Comparison of ENCODE assay signal across 16 cellular contexts in the genomic region with DNA sequence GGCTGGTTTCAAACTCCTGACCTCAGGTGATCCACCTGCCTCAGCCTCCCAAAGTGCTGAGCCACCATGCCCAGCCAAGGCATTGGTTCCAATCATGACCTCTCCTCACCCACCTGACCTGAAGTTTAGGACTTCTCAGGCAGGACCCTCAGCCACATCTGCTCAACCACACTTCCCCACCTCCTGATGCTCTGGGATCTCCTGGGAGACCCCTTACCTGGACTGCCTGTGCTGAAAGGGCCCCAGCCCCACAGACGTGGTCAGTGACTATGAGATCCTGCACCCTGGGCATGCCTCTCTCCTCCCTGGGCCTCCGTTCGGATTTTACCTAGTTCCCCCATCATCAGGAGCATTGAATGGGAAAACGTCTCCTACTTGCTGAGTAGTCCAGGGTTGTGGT. TPM values are rescaled to one million over a fixed set of nuclear protein-coding genes. Genes with fewer than 3 reads are reported as not detected.
A peak's percentile ranks its signal among the peaks of the same experiment; 100 is the strongest.
DNase-seq lines count a peak whose midpoint lies in the region; ATAC-seq and TF ChIP-seq lines count a peak whose summit lies in the region.
"Had no signal": no experiment of that assay in that cellular context is flagged by ENCODE, and none has a peak within 500 bp of the region (broad histone marks: within the 10 kb centered on the region; RNA-seq: fewer than 3 reads in every experiment).

No MANE protein-coding gene starts in this region.

- H3K27me3 ChIP-seq in psoas muscle (ENCODE audit: insufficient read depth in 3 of 3, low read length in 2 of 3) (no peaks in the 10 kb centered on the region), spleen (replicated peaks in 1 of 7) (peaks cover 0 to 15% (median 0%) of the 10 kb centered on the region in 7 donors)
- H3K27me3 ChIP-seq: BE2C had no signal

- WGBS in psoas muscle, 3 donors, result 67 to 71% (median 71%) methylated on average over 4 of the region's 4 CpGs
- 60 to 84% (median 74%) methylated on average over 4 of the region's 4 CpGs for WGBS in spleen, 5 donors

- intact Hi-C loops in psoas muscle (cut with DNase I) (no loop called here), spleen (cut with DNase I; ENCODE audit: low total_unique reads) (no loop called here)

- H3K4me1 ChIP-seq in psoas muscle, result no peaks in the 10 kb centered on the region
- no peaks in the 10 kb centered on the region for H3K4me1 ChIP-seq in spleen
- H3K4me1 ChIP-seq: BE2C, HAP-1 had no signal

- CTCF ChIA-PET in activated naive CD4-positive, alpha-beta T cell treated with anti-CD3 and anti-CD28 coated beads, Interleukin-2, amount 10 ng/mL, durations not matched to agents 7 days and 5 days (lab: Charles Lee), result no interaction called here

- H3K4me1 Mint-ChIP-seq in nephron, result peaks cover 20% of the 10 kb centered on the region
- no peaks in the 10 kb centered on the region for H3K4me1 Mint-ChIP-seq in activated naive CD4-positive, alpha-beta T cell treated with anti-CD3 and anti-CD28 coated beads, Interleukin-2, amount 10 ng/mL, durations not matched to agents 7 days and 5 days
- H3K4me1 Mint-ChIP-seq: CD8-positive, alpha-beta memory T cell had no signal

- H3K36me3 ChIP-seq in psoas muscle (ENCODE audit: insufficient read depth in 1 of 2, low read depth in 1 of 2) (no peaks in the 10 kb centered on the region), spleen (no peaks in the 10 kb centered on the region)
- H3K36me3 ChIP-seq: BE2C, HAP-1 had no signal

- peak overlapping the region in 2 of 3 experiments; percentile 40 to 47 for H3K27ac Mint-ChIP-seq in nephron
- no peak overlapping the region for H3K27ac Mint-ChIP-seq in activated naive CD4-positive, alpha-beta T cell treated with anti-CD3 and anti-CD28 coated beads, Interleukin-2, amount 10 ng/mL, durations not matched to agents 7 days and 5 days
- H3K27ac Mint-ChIP-seq: CD8-positive, alpha-beta memory T cell had no signal

- no peak for TF ChIP-seq CTCF in coronary artery (IDR thresholded peaks at IDR 0.05)
- TF ChIP-seq CTCF in nephron (IDR thresholded peaks at IDR 0.05; ENCODE audit: unreplicated experiment in 3 of 3), result no peak
- no peak for TF ChIP-seq CTCF in psoas muscle (IDR thresholded peaks at IDR 0.05)
- no peak for TF ChIP-seq CTCF in spleen (IDR thresholded peaks at IDR 0.05 in 8 of 11, conservative IDR thresholded peaks at IDR 0.05 in 3 of 11)

- H3K27ac ChIP-seq in coronary artery (no peak overlapping the region), psoas muscle (peak overlapping the region; percentile 50), spleen (no peak overlapping the region)
- H3K27ac ChIP-seq: GM23248, HL-60 had no signal

- TF ChIP-seq POLR2A in spleen (IDR thresholded peaks at IDR 0.05), result no peak

- ATAC-seq in psoas muscle, result no peak

- peaks cover 32% of the 10 kb centered on the region for H3K27me3 Mint-ChIP-seq in nephron (ENCODE audit: low read depth)
- H3K27me3 Mint-ChIP-seq in activated naive CD4-positive, alpha-beta T cell treated with anti-CD3 and anti-CD28 coated beads, Interleukin-2, amount 10 ng/mL, durations not matched to agents 7 days and 5 days, result peaks cover 17% of the 10 kb centered on the region

- H3K4me3 Mint-ChIP-seq in nephron, result no peak overlapping the region
- H3K4me3 Mint-ChIP-seq in activated naive CD4-positive, alpha-beta T cell treated with anti-CD3 and anti-CD28 coated beads, Interleukin-2, amount 10 ng/mL, durations not matched to agents 7 days and 5 days, result no peak overlapping the region
- H3K4me3 Mint-ChIP-seq: CD4-positive, CD25-positive, alpha-beta regulatory T cell; CD8-positive, alpha-beta memory T cell had no signal

- no peak overlapping the region for H3K4me3 ChIP-seq in coronary artery
- H3K4me3 ChIP-seq in psoas muscle, result no peak overlapping the region
- no peak overlapping the region for H3K4me3 ChIP-seq in spleen
- H3K4me3 ChIP-seq: GM23248, HAP-1 had no signal

- H3K36me3 Mint-ChIP-seq in nephron (ENCODE audit: low read depth), result peaks cover under 1% of the 10 kb centered on the region
- H3K36me3 Mint-ChIP-seq in activated naive CD4-positive, alpha-beta T cell treated with anti-CD3 and anti-CD28 coated beads, Interleukin-2, amount 10 ng/mL, durations not matched to agents 7 days and 5 days, result no peaks in the 10 kb centered on the region
- H3K36me3 Mint-ChIP-seq: CD4-positive, CD25-positive, alpha-beta regulatory T cell; CD8-positive, alpha-beta memory T cell had no signal

- peak; percentile 65 for DNase-seq in coronary artery (ENCODE audit: low spot score)
- DNase-seq in psoas muscle, result no peak
- DNase-seq in spleen, result peak; percentile 47
- no peak for DNase-seq in stimulated activated CD4-positive, alpha-beta T cell treated with anti-CD3 and anti-CD28 coated beads, Interleukin-2, amount 100 ng/mL, for 48 hours
- DNase-seq in activated naive CD4-positive, alpha-beta T cell treated with anti-CD3 and anti-CD28 coated beads, Interleukin-2, amount 10 ng/mL, durations not matched to agents 7 days and 5 days, result no peak
- DNase-seq in activated T-cell treated with anti-CD3 and anti-CD28 coated beads for 4 hours, result no peak
- DNase-seq: ACHN; BE2C; C1 segment of cervical spinal cord; CD4-positive, CD25-positive, alpha-beta regulatory T cell; CD8-positive, alpha-beta memory T cell; COR-L47; GM23248 had no signal

- H3K9me3 Mint-ChIP-seq in nephron, result no peaks in the 10 kb centered on the region
- H3K9me3 Mint-ChIP-seq in activated naive CD4-positive, alpha-beta T cell treated with anti-CD3 and anti-CD28 coated beads, Interleukin-2, amount 10 ng/mL, durations not matched to agents 7 days and 5 days, result no peaks in the 10 kb centered on the region
- H3K9me3 Mint-ChIP-seq: CD8-positive, alpha-beta memory T cell had no signal

- H3K9me3 ChIP-seq in psoas muscle (no peaks in the 10 kb centered on the region), spleen (no peaks in the 10 kb centered on the region)
- H3K9me3 ChIP-seq: BE2C, HAP-1 had no signal

RNA-seq across cellular contexts. Expression of gene GSC, which starts 18.0 kb away (rescaled TPM):
- under 1 TPM; 0.36 to 0.94 (median 0.62) TPM for total RNA-seq in psoas muscle
- under 1 TPM; 0.34 to 0.51 (median 0.40) TPM for polyA plus RNA-seq in psoas muscle
- not detected for total RNA-seq in spleen
- polyA plus RNA-seq in spleen, result not detected
- total RNA-seq: CD4-positive, CD25-positive, alpha-beta regulatory T cell; CD8-positive, alpha-beta memory T cell had no signal
- polyA plus RNA-seq: CD4-positive, CD25-positive, alpha-beta regulatory T cell had no signal

Comparison
In these comparisons a context has a peak if more than half of its experiments do, and no peak if none do; other contexts are left out.
1. DNase-seq: peak in coronary artery (single experiment) and spleen (single experiment); none in psoas muscle (0 of 2), stimulated activated CD4-positive, alpha-beta T cell treated with anti-CD3 and anti-CD28 coated beads, Interleukin-2, amount 100 ng/mL, for 48 hours (0 of 2), activated naive CD4-positive, alpha-beta T cell treated with anti-CD3 and anti-CD28 coated beads, Interleukin-2, amount 10 ng/mL, durations not matched to agents 7 days and 5 days (single experiment) and activated T-cell treated with anti-CD3 and anti-CD28 coated beads for 4 hours (single experiment).